ENCODE assay signal across 10 cellular contexts in genomic region chr2:101754613-101755012, GRCh38. TPM values are rescaled to one million over a fixed set of nuclear protein-coding genes. Genes with fewer than 3 reads are reported as not detected.
A peak's percentile ranks its signal among the peaks of the same experiment; 100 is the strongest.
DNase-seq lines count a peak whose midpoint lies in the region; ATAC-seq and TF ChIP-seq lines count a peak whose summit lies in the region.
"Had no signal": no experiment of that assay in that cellular context is flagged by ENCODE, and none has a peak within 500 bp of the region (broad histone marks: within the 10 kb centered on the region; RNA-seq: fewer than 3 reads in every experiment).

No MANE protein-coding gene starts in this region.

- DNase-seq in stimulated activated naive CD8-positive, alpha-beta T cell treated with anti-CD3 and anti-CD28 coated beads, Interleukin-15, Interleukin-2, amounts not matched to agents 100 U/mL and 50 U/mL, for 24 hours, result no peak
- DNase-seq in amniotic epithelial cell (ENCODE audit: low read depth), result peak; percentile 71
- DNase-seq in memory B cell (ENCODE audit: low spot score in 2 of 2), result no peak
- DNase-seq in lower lobe of right lung, result no peak
- DNase-seq in gastrocnemius medialis, result no peak
- no peak for DNase-seq in medulla oblongata (ENCODE audit: extremely low spot score)
- DNase-seq: NCI-H345 had no signal

- no peak for ATAC-seq in stimulated activated naive CD8-positive, alpha-beta T cell treated with anti-CD3 and anti-CD28 coated beads, Interleukin-15, Interleukin-2, amounts not matched to agents 100 U/mL and 50 U/mL, for 24 hours
- ATAC-seq in memory B cell (ENCODE audit: low read depth) (no peak), lower lobe of right lung (no peak), GM21423 (IDR thresholded peaks at IDR 0.05; ENCODE audit: unreplicated experiment) (no peak), gastrocnemius medialis (no peak)

- no peaks in the 10 kb centered on the region for H3K9me3 Mint-ChIP-seq in stimulated activated naive CD8-positive, alpha-beta T cell treated with anti-CD3 and anti-CD28 coated beads, Interleukin-15, Interleukin-2, amounts not matched to agents 100 ng/mL and 50 ng/mL, for 24 hours
- H3K9me3 Mint-ChIP-seq in memory B cell, result no peaks in the 10 kb centered on the region
- H3K9me3 Mint-ChIP-seq: activated naive CD4-positive, alpha-beta T cell treated with anti-CD3 and anti-CD28 coated beads, Interleukin-2, amount 50 U/mL, for 72 hours had no signal

- no peak overlapping the region for H3K4me3 ChIP-seq in lower lobe of right lung
- H3K4me3 ChIP-seq in gastrocnemius medialis, result no peak overlapping the region

- in situ Hi-C loops in gastrocnemius medialis (cut with MboI; ENCODE audit: low sequenced_read_pairs in 4 of 4), result no loop called here

- no peak for TF ChIP-seq CTCF in lower lobe of right lung (IDR thresholded peaks at IDR 0.05)
- no peak for TF ChIP-seq CTCF in gastrocnemius medialis (IDR thresholded peaks at IDR 0.05 in 4 of 5, conservative IDR thresholded peaks at IDR 0.05 in 1 of 5)

- H3K4me3 Mint-ChIP-seq in stimulated activated naive CD8-positive, alpha-beta T cell treated with anti-CD3 and anti-CD28 coated beads, Interleukin-15, Interleukin-2, amounts not matched to agents 100 ng/mL and 50 ng/mL, for 24 hours, result no peak overlapping the region
- peak overlapping the region; percentile 37 for H3K4me3 Mint-ChIP-seq in memory B cell

- no peaks in the 10 kb centered on the region for H3K27me3 Mint-ChIP-seq in stimulated activated naive CD8-positive, alpha-beta T cell treated with anti-CD3 and anti-CD28 coated beads, Interleukin-15, Interleukin-2, amounts not matched to agents 100 ng/mL and 50 ng/mL, for 24 hours
- no peaks in the 10 kb centered on the region for H3K27me3 Mint-ChIP-seq in memory B cell

- peaks cover 60% of the 10 kb centered on the region for H3K4me1 ChIP-seq in lower lobe of right lung
- peaks cover 39 to 49% of the 10 kb centered on the region in 2 donors for H3K4me1 ChIP-seq in gastrocnemius medialis

- peak overlapping the region; percentile 26 for H3K27ac Mint-ChIP-seq in stimulated activated naive CD8-positive, alpha-beta T cell treated with anti-CD3 and anti-CD28 coated beads, Interleukin-15, Interleukin-2, amounts not matched to agents 100 ng/mL and 50 ng/mL, for 24 hours
- H3K27ac Mint-ChIP-seq in memory B cell, result peak overlapping the region; percentile 87

- no peaks in the 10 kb centered on the region for H3K36me3 Mint-ChIP-seq in stimulated activated naive CD8-positive, alpha-beta T cell treated with anti-CD3 and anti-CD28 coated beads, Interleukin-15, Interleukin-2, amounts not matched to agents 100 ng/mL and 50 ng/mL, for 24 hours (ENCODE audit: low read depth)
- H3K36me3 Mint-ChIP-seq in memory B cell, result no peaks in the 10 kb centered on the region

- intact Hi-C loops in lower lobe of right lung (cut with DNase I), result no loop called here
- intact Hi-C loops in gastrocnemius medialis (cut with DNase I; ENCODE audit: low total_unique reads), result no loop called here

- H3K9me3 ChIP-seq in lower lobe of right lung (no peaks in the 10 kb centered on the region), gastrocnemius medialis (no peaks in the 10 kb centered on the region)

- TF ChIP-seq POLR2A in gastrocnemius medialis (IDR thresholded peaks at IDR 0.05), result no peak

- H3K27ac ChIP-seq in lower lobe of right lung, result no peak overlapping the region
- peak overlapping the region in 1 of 4 donors; percentile 26 for H3K27ac ChIP-seq in gastrocnemius medialis

- H3K27me3 ChIP-seq in lower lobe of right lung (ENCODE audit: low read depth) (no peaks in the 10 kb centered on the region), gastrocnemius medialis (no peaks in the 10 kb centered on the region)

- H3K36me3 ChIP-seq in lower lobe of right lung, result no peaks in the 10 kb centered on the region
- no peaks in the 10 kb centered on the region for H3K36me3 ChIP-seq in gastrocnemius medialis

- peaks cover 87% of the 10 kb centered on the region for H3K4me1 Mint-ChIP-seq in stimulated activated naive CD8-positive, alpha-beta T cell treated with anti-CD3 and anti-CD28 coated beads, Interleukin-15, Interleukin-2, amounts not matched to agents 100 ng/mL and 50 ng/mL, for 24 hours (ENCODE audit: low read depth)
- peaks cover 55% of the 10 kb centered on the region for H3K4me1 Mint-ChIP-seq in memory B cell

RNA-seq across cellular contexts. Expression of gene MAP4K4, which starts 57.1 kb away (rescaled TPM):
- total RNA-seq in lower lobe of right lung (68.4 TPM), gastrocnemius medialis (10 to 100 TPM; 40.0 to 85.5 (median 59.5) TPM)
